ENCODE assay signal across 8 cellular contexts in genomic region chr22:37696657-37697539, GRCh38. TPM values are rescaled to one million over a fixed set of nuclear protein-coding genes. Genes with fewer than 3 reads are reported as not detected.
DNase-seq lines count a peak whose midpoint lies in the region; ATAC-seq and TF ChIP-seq lines count a peak whose summit lies in the region.

A gene with protein sequence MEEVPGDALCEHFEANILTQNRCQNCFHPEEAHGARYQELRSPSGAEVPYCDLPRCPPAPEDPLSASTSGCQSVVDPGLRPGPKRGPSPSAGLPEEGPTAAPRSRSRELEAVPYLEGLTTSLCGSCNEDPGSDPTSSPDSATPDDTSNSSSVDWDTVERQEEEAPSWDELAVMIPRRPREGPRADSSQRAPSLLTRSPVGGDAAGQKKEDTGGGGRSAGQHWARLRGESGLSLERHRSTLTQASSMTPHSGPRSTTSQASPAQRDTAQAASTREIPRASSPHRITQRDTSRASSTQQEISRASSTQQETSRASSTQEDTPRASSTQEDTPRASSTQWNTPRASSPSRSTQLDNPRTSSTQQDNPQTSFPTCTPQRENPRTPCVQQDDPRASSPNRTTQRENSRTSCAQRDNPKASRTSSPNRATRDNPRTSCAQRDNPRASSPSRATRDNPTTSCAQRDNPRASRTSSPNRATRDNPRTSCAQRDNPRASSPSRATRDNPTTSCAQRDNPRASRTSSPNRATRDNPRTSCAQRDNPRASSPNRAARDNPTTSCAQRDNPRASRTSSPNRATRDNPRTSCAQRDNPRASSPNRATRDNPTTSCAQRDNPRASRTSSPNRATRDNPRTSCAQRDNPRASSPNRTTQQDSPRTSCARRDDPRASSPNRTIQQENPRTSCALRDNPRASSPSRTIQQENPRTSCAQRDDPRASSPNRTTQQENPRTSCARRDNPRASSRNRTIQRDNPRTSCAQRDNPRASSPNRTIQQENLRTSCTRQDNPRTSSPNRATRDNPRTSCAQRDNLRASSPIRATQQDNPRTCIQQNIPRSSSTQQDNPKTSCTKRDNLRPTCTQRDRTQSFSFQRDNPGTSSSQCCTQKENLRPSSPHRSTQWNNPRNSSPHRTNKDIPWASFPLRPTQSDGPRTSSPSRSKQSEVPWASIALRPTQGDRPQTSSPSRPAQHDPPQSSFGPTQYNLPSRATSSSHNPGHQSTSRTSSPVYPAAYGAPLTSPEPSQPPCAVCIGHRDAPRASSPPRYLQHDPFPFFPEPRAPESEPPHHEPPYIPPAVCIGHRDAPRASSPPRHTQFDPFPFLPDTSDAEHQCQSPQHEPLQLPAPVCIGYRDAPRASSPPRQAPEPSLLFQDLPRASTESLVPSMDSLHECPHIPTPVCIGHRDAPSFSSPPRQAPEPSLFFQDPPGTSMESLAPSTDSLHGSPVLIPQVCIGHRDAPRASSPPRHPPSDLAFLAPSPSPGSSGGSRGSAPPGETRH (N-terminal part only) (plus strand): TSS chr22:37697048. CDS start chr22:37701366, 4,318 bp downstream.

- H3K27ac Mint-ChIP-seq in CD8-positive, alpha-beta memory T cell = peak within 1 kb of the TSS in 3 of 8 donors; percentile 0 to 35 (median 22)
- H3K27ac Mint-ChIP-seq in activated naive CD8-positive, alpha-beta T cell treated with anti-CD3 and anti-CD28 coated beads, Interleukin-2, amount 50 U/mL, for 24 hours = no peak within 1 kb of the TSS

- H2AFZ ChIP-seq in MM.1S (ENCODE audit: low read length) = no peak within 1 kb of the TSS

- H3K4me1 ChIP-seq in CD8-positive, alpha-beta memory T cell (ENCODE audit: insufficient read depth, low read length) = peaks cover 7% of the 10 kb centered on the region
- H3K4me1 ChIP-seq in MM.1S (ENCODE audit: low read length) (no peaks in the 10 kb centered on the region), cardiac muscle cell (ENCODE audit: low read depth) (peaks cover 4% of the 10 kb centered on the region), tibial artery (peaks cover 0 to 20% (median 17%) of the 10 kb centered on the region in 4 donors)

- no peaks in the 10 kb centered on the region for H3K9me3 ChIP-seq in CD8-positive, alpha-beta memory T cell (ENCODE audit: low read length)
- H3K9me3 ChIP-seq in MM.1S (replicated peaks; ENCODE audit: insufficient read depth, low read length) = no peaks in the 10 kb centered on the region
- H3K9me3 ChIP-seq in cardiac muscle cell (ENCODE audit: low read depth) = no peaks in the 10 kb centered on the region
- H3K9me3 ChIP-seq in tibial artery = no peaks in the 10 kb centered on the region

- no peaks in the 10 kb centered on the region for H3K9me3 Mint-ChIP-seq in CD8-positive, alpha-beta memory T cell
- no peaks in the 10 kb centered on the region for H3K9me3 Mint-ChIP-seq in activated naive CD8-positive, alpha-beta T cell treated with anti-CD3 and anti-CD28 coated beads, Interleukin-2, amount 50 U/mL, for 24 hours

- TF ChIP-seq CTCF in MM.1S (IDR thresholded peaks at IDR 0.05; ENCODE audit: low read length) = peak; percentile 43
- peak; percentile 48 for TF ChIP-seq CTCF in cardiac muscle cell (IDR thresholded peaks at IDR 0.05; ENCODE audit: low read depth, low read length)
- peak; percentile 22 to 42 for TF ChIP-seq CTCF in tibial artery (IDR thresholded peaks at IDR 0.05)

- POLR2A ChIA-PET in CD8-positive, alpha-beta memory T cell (lab: Charles Lee) = no interaction called here

- H3K4me3 ChIP-seq in CD8-positive, alpha-beta memory T cell (ENCODE audit: low read length) = no peak within 1 kb of the TSS
- peak within 1 kb of the TSS; percentile 9; the same call in 1 of the 2 replicates for H3K4me3 ChIP-seq in MM.1S (ENCODE audit: low read length)
- peak within 1 kb of the TSS; percentile 25 for H3K4me3 ChIP-seq in cardiac muscle cell
- peak within 1 kb of the TSS; percentile 21 to 35 for H3K4me3 ChIP-seq in tibial artery

- no peaks in the 10 kb centered on the region for H3K9me2 ChIP-seq in MM.1S (replicated peaks; ENCODE audit: insufficient read depth, low read length)

- no peak within 1 kb of the TSS for H3K27ac ChIP-seq in CD8-positive, alpha-beta memory T cell (ENCODE audit: low read depth, low read length)
- no peak within 1 kb of the TSS for H3K27ac ChIP-seq in MM.1S (ENCODE audit: low read length)
- peak within 1 kb of the TSS; percentile 66 for H3K27ac ChIP-seq in cardiac muscle cell
- H3K27ac ChIP-seq in tibial artery = peak within 1 kb of the TSS; percentile 63 to 69

- 0 out of 2 replicates have a peak, but pooled peaks cover 6% of the 10 kb centered on the region for H3F3A ChIP-seq in MM.1S (ENCODE audit: insufficient read depth, low read length)

- H3K36me3 ChIP-seq in CD8-positive, alpha-beta memory T cell (ENCODE audit: insufficient read depth, low read length) = peaks cover 6% of the 10 kb centered on the region
- H3K36me3 ChIP-seq in MM.1S (replicated peaks; ENCODE audit: insufficient read depth, low read length) (no peaks in the 10 kb centered on the region), cardiac muscle cell (no peaks in the 10 kb centered on the region), tibial artery (peaks cover 13 to 19% (median 16%) of the 10 kb centered on the region in 3 donors)

- peak; percentile 55 to 88 (median 59) for DNase-seq in CD8-positive, alpha-beta memory T cell
- DNase-seq in MM.1S = peak; percentile 95
- DNase-seq in activated naive CD8-positive, alpha-beta T cell treated with anti-CD3 and anti-CD28 coated beads, Interleukin-2, amount 50 U/mL, for 24 hours = peak; percentile 93
- DNase-seq in cardiac muscle cell (ENCODE audit: low read depth in 1 of 2, low spot score in 1 of 2) = peak; percentile 97 to 100
- peak; percentile 67 for DNase-seq in pons (ENCODE audit: low spot score)
- peak; percentile 95 to 97 for DNase-seq in tibial artery

- H4K20me1 ChIP-seq in MM.1S (ENCODE audit: insufficient read depth, low read length) = no peaks in the 10 kb centered on the region

- H3K4me1 Mint-ChIP-seq in CD8-positive, alpha-beta memory T cell = peaks cover 8 to 13% (median 11%) of the 10 kb centered on the region in 3 donors
- H3K4me1 Mint-ChIP-seq in activated naive CD8-positive, alpha-beta T cell treated with anti-CD3 and anti-CD28 coated beads, Interleukin-2, amount 50 U/mL, for 24 hours = peaks cover 13% of the 10 kb centered on the region

- CTCF ChIA-PET in CD8-positive, alpha-beta memory T cell (lab: Charles Lee) = interaction anchor here (1.6 kb wide), 2 partner anchors 11 to 53 kb away, joined by 3 to 4 read pairs; partner anchors contain the start of gene NOL12

- H3K4me3 Mint-ChIP-seq in CD8-positive, alpha-beta memory T cell = peak within 1 kb of the TSS in 2 of 7 donors; percentile 26 to 38
- peak within 1 kb of the TSS; percentile 42 for H3K4me3 Mint-ChIP-seq in activated naive CD8-positive, alpha-beta T cell treated with anti-CD3 and anti-CD28 coated beads, Interleukin-2, amount 50 U/mL, for 24 hours

- peak; percentile 88 for ATAC-seq in GM21529 (IDR thresholded peaks at IDR 0.05; ENCODE audit: unreplicated experiment)
- ATAC-seq in activated naive CD8-positive, alpha-beta T cell treated with anti-CD3 and anti-CD28 coated beads, Interleukin-2, amount 50 U/mL, for 24 hours = peak; percentile 100

- H3K9ac ChIP-seq in MM.1S (ENCODE audit: low read length) = no peak within 1 kb of the TSS

- H3K4me2 ChIP-seq in MM.1S (ENCODE audit: low read depth, low read length) = peak within 1 kb of the TSS; percentile 73

- H3K36me3 Mint-ChIP-seq in CD8-positive, alpha-beta memory T cell = peaks cover 7 to 35% (median 13%) of the 10 kb centered on the region in 3 donors
- H3K36me3 Mint-ChIP-seq in activated naive CD8-positive, alpha-beta T cell treated with anti-CD3 and anti-CD28 coated beads, Interleukin-2, amount 50 U/mL, for 24 hours (ENCODE audit: low read depth) = peaks cover 15% of the 10 kb centered on the region

- no peaks in the 10 kb centered on the region for H3K27me3 ChIP-seq in CD8-positive, alpha-beta memory T cell (ENCODE audit: insufficient read depth, low read length, poor library complexity, severe bottlenecking)
- no peaks in the 10 kb centered on the region for H3K27me3 ChIP-seq in MM.1S (replicated peaks; ENCODE audit: insufficient read depth, low read length)
- no peaks in the 10 kb centered on the region for H3K27me3 ChIP-seq in cardiac muscle cell
- no peaks in the 10 kb centered on the region for H3K27me3 ChIP-seq in tibial artery

- intact Hi-C loops in T-helper 1 cell treated with Interleukin-12 subunit alpha and Interleukin-12 subunit beta and Interleukin-4 antibody, amounts not matched to agents 30 ng/mL and 1 ng/mL, for 36 hours (cut with micrococcal nuclease) = loop anchor here (1.0 to 2.0 kb wide), 4 partner anchors 11 to 49 kb away; partner anchors contain the start of genes NOL12 and PDXP
- intact Hi-C loops in tibial artery (cut with DNase I; ENCODE audit: low total_unique reads) = no loop called here

- no peaks in the 10 kb centered on the region for H3K79me2 ChIP-seq in MM.1S (ENCODE audit: low read length)

- no peaks in the 10 kb centered on the region for H3K27me3 Mint-ChIP-seq in CD8-positive, alpha-beta memory T cell
- no peaks in the 10 kb centered on the region for H3K27me3 Mint-ChIP-seq in activated naive CD8-positive, alpha-beta T cell treated with anti-CD3 and anti-CD28 coated beads, Interleukin-2, amount 50 U/mL, for 24 hours

RNA-seq across cellular contexts. Expression of the gene that starts here (rescaled TPM):
- total RNA-seq in CD8-positive, alpha-beta memory T cell = 10 to 100 TPM; 26.1 to 26.7 TPM
- polyA plus RNA-seq in CD8-positive, alpha-beta memory T cell = 13.6 TPM
- 41.0 and 45.8 TPM in 2 replicates for total RNA-seq in T-helper 1 cell treated with Interleukin-12 subunit alpha and Interleukin-12 subunit beta and Interleukin-4 antibody, amounts not matched to agents 30 ng/mL and 1 ng/mL, for 36 hours
- total RNA-seq in cardiac muscle cell = 160 and 202 TPM in 2 replicates
- 150 and 191 TPM in 2 replicates for polyA plus RNA-seq in cardiac muscle cell

Comparison
In these comparisons a context has a peak if more than half of its experiments do, and no peak if none do; other contexts are left out.
1. RNA of the gene that starts here (polyA plus RNA-seq): 150 to 191 TPM in cardiac muscle cell; 13.6 TPM in CD8-positive, alpha-beta memory T cell (single experiment); every median in the first group is over 10 times any median in the second.
2. H3K27ac ChIP-seq: peak in cardiac muscle cell (single experiment) and tibial artery (2 of 2); none in CD8-positive, alpha-beta memory T cell (single experiment) and MM.1S (single experiment).
3. Peak in every context shown above with its lines, with median percentiles within 50 percentile points of each other: DNase-seq and CTCF ChIP-seq.